15 cellular contexts compared by ENCODE assay signal in genomic region chr12:132171293-132171967, GRCh38.
"Had no signal": no experiment of that assay in that cellular context is flagged by ENCODE, and none has a peak within 500 bp of the region (broad histone marks: within the 10 kb centered on the region; RNA-seq: fewer than 3 reads in every experiment).

No MANE protein-coding gene starts in this region.

- H3K4me3 ChIP-seq: esophagus muscularis mucosa, tibial artery, uterus had no signal

- H3K4me3 Mint-ChIP-seq: activated naive CD8-positive, alpha-beta T cell; dendritic cell treated with granulocyte-macrophage colony-stimulating factor and Interleukin-4, amounts not matched to agents 40 ng/mL and 50 ng/mL, for 4 days; mesothelial cell of epicardium; T-helper 1 cell treated with Interleukin-12 subunit alpha and Interleukin-12 subunit beta and Interleukin-4 antibody, amounts not matched to agents 30 μg/mL and 1 μg/mL, for 36 hours had no signal

- H3K36me3 Mint-ChIP-seq: activated naive CD8-positive, alpha-beta T cell; mesothelial cell of epicardium had no signal

- H3K36me3 ChIP-seq: esophagus muscularis mucosa, tibial artery, uterus had no signal

- H3K9me3 Mint-ChIP-seq: mesothelial cell of epicardium had no signal

- H3K27ac Mint-ChIP-seq: activated naive CD8-positive, alpha-beta T cell; dendritic cell treated with granulocyte-macrophage colony-stimulating factor and Interleukin-4, amounts not matched to agents 40 ng/mL and 50 ng/mL, for 4 days; mesothelial cell of epicardium; progenitor cell of endocrine pancreas; T-helper 1 cell treated with Interleukin-12 subunit alpha and Interleukin-12 subunit beta and Interleukin-4 antibody, amounts not matched to agents 30 μg/mL and 1 μg/mL, for 36 hours had no signal

- ATAC-seq: activated CD4-positive, CD25-positive, alpha-beta regulatory T cell treated with anti-CD3 and anti-CD28 coated beads, Interleukin-2, amount 50 U/mL, for 24 hours; left colon; stimulated activated naive CD8-positive, alpha-beta T cell treated with anti-CD3 and anti-CD28 coated beads, Interleukin-15, Interleukin-2, amounts not matched to agents 100 U/mL and 50 U/mL, for 24 hours had no signal

- H3K9me3 ChIP-seq: esophagus muscularis mucosa, tibial artery, uterus had no signal

- DNase-seq: activated CD4-positive, alpha-beta T cell treated with anti-CD3 and anti-CD28 coated beads, Interleukin-2, amount 50 U/mL, for 1 hour; activated gamma-delta T cell; effector memory CD4-positive, alpha-beta T cell; left colon; stimulated activated naive CD8-positive, alpha-beta T cell treated with anti-CD3 and anti-CD28 coated beads, Interleukin-15, Interleukin-2, amounts not matched to agents 100 U/mL and 50 U/mL, for 24 hours; substantia nigra; tibial artery; uterus had no signal

- H3K4me1 ChIP-seq: tibial artery, uterus had no signal
